ENCODE assay signal across 15 cellular contexts in the genomic region with DNA sequence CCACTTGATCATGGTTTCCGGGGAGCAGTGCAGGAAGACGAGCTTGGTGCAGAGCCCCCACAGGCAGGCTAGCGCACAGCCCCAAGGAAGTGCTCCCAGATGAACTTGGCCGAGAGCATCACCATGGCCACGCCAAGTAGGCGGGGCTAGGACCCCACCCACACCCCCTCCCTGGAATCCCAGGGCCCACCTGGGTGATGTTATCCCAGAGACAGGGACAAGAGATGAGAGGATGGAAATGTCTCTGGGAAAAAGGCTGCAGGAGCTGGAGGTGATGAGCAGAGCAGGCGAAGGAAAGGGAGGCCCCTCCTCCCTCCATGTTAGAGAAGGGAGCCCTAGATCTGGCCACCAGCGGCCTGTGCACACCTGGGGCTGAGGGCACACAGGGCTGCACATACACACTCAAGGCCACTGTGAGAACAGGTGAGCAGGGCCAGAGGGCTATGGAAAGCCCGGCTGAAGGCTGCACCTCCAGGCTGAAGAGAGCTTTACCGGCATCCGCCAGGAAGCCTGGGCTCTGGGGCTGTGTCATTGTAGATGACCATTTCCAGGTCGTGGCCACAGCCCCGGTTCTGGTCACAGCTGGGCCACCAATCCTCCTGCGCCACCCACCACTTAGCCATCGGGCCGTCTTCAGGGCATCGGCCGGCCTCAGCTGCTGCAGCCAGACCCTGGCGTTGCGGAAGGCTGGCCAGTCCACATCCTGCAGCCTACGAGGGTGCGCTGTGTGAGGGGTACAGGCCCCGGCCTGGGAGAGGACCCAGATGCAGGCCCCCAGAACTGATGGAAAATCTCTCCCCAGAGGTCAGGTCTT. TPM values are rescaled to one million over a fixed set of nuclear protein-coding genes. Genes with fewer than 3 reads are reported as not detected.
DNase-seq lines count a peak whose midpoint lies in the region; ATAC-seq and TF ChIP-seq lines count a peak whose summit lies in the region.
"Had no signal": no experiment of that assay in that cellular context is flagged by ENCODE, and none has a peak within 500 bp of the region (broad histone marks: within the 10 kb centered on the region; RNA-seq: fewer than 3 reads in every experiment).

No MANE protein-coding gene starts in this region.

- no peaks in the 10 kb centered on the region for H3K9me3 Mint-ChIP-seq in activated T-cell treated with anti-CD3 and anti-CD28 coated beads, Interleukin-2, amount 50 U/mL, for 24 hours
- no peaks in the 10 kb centered on the region for H3K9me3 Mint-ChIP-seq in WTC11
- H3K9me3 Mint-ChIP-seq in CD4-positive, alpha-beta memory T cell: no peaks in the 10 kb centered on the region
- H3K9me3 Mint-ChIP-seq: activated T-helper 17 cell treated with anti-CD3 and anti-CD28 coated beads, Interleukin-2, amount 50 U/mL, for 72 hours had no signal

- H3K9me3 ChIP-seq in psoas muscle: no peaks in the 10 kb centered on the region
- H3K9me3 ChIP-seq in gastroesophageal sphincter: no peaks in the 10 kb centered on the region
- no peaks in the 10 kb centered on the region for H3K9me3 ChIP-seq in CD4-positive, alpha-beta memory T cell (ENCODE audit: control insufficient read depth in 1 of 2, low read length in 2 of 2)

- ATAC-seq in WTC11 (peak; percentile 19), psoas muscle (peak in 3 of 4 donors; percentile 8 to 32 (median 13)), gastroesophageal sphincter (no peak)
- ATAC-seq: activated T-helper 17 cell treated with anti-CD3 and anti-CD28 coated beads, Interleukin-2, amount 50 U/mL, for 72 hours had no signal

- WGBS in psoas muscle, 3 donors: 69 to 79% (median 72%) methylated on average over 23 of the region's 23 CpGs
- 100% methylated on average over 1 of the region's 23 CpGs; no CpG with 5 or more reads in 1 of the 2 donors for whole genome bisulfite sequencing in gastroesophageal sphincter (ENCODE audit: low coverage in 1 of 2), 2 donors

- H3K36me3 Mint-ChIP-seq in activated T-cell treated with anti-CD3 and anti-CD28 coated beads, Interleukin-2, amount 50 U/mL, for 24 hours (ENCODE audit: low read depth): peaks cover 7% of the 10 kb centered on the region
- H3K36me3 Mint-ChIP-seq in WTC11: no peaks in the 10 kb centered on the region
- peaks cover 0 to 3% of the 10 kb centered on the region in 2 donors for H3K36me3 Mint-ChIP-seq in CD4-positive, alpha-beta memory T cell

- H3K27me3 ChIP-seq in psoas muscle (ENCODE audit: insufficient read depth in 3 of 3, low read length in 2 of 3) (peaks cover 0 to 22% (median 0%) of the 10 kb centered on the region in 3 donors), gastroesophageal sphincter (peaks cover 31% of the 10 kb centered on the region)
- no peaks in the 10 kb centered on the region for H3K27me3 ChIP-seq in CD4-positive, alpha-beta memory T cell (ENCODE audit: insufficient read depth, low read length)

- H3K4me3 Mint-ChIP-seq in activated T-cell treated with anti-CD3 and anti-CD28 coated beads, Interleukin-2, amount 50 U/mL, for 24 hours: no peak overlapping the region
- H3K4me3 Mint-ChIP-seq in WTC11: no peak overlapping the region
- no peak overlapping the region for H3K4me3 Mint-ChIP-seq in CD4-positive, alpha-beta memory T cell
- H3K4me3 Mint-ChIP-seq: activated T-helper 17 cell treated with anti-CD3 and anti-CD28 coated beads, Interleukin-2, amount 50 U/mL, for 72 hours; brain had no signal

- TF ChIP-seq EP300 in gastroesophageal sphincter (IDR thresholded peaks at IDR 0.05): no peak

- H3K4me1 ChIP-seq in psoas muscle (no peaks in the 10 kb centered on the region), gastroesophageal sphincter (no peaks in the 10 kb centered on the region)
- H3K4me1 ChIP-seq in CD4-positive, alpha-beta memory T cell (ENCODE audit: insufficient read depth, low read length): no peaks in the 10 kb centered on the region
- H3K4me1 ChIP-seq: parathyroid adenoma had no signal

- peaks cover 20% of the 10 kb centered on the region for H3K27me3 Mint-ChIP-seq in activated T-cell treated with anti-CD3 and anti-CD28 coated beads, Interleukin-2, amount 50 U/mL, for 24 hours
- no peaks in the 10 kb centered on the region for H3K27me3 Mint-ChIP-seq in WTC11 (ENCODE audit: low read depth)
- H3K27me3 Mint-ChIP-seq in CD4-positive, alpha-beta memory T cell: peaks cover 15% of the 10 kb centered on the region in 2 donors

- CTCF ChIA-PET in WTC11 (lab: Charles Lee): interaction anchor here (1.2 kb wide), 1 partner anchor 66 kb away, joined by 5 read pairs; a partner anchor contains a TSS
- CTCF ChIA-PET in CD4-positive, alpha-beta memory T cell (lab: Charles Lee; ENCODE audit: partially characterized antibody): no interaction called here

- TF ChIP-seq CTCF in WTC11 (IDR thresholded peaks at IDR 0.05) (no peak), psoas muscle (IDR thresholded peaks at IDR 0.05) (no peak), gastroesophageal sphincter (IDR thresholded peaks at IDR 0.05) (no peak)

- H3K4me3 ChIP-seq in psoas muscle (no peak overlapping the region), gastroesophageal sphincter (no peak overlapping the region)
- H3K4me3 ChIP-seq in CD4-positive, alpha-beta memory T cell (ENCODE audit: low read length in 2 of 2): no peak overlapping the region

- H3K27ac ChIP-seq in psoas muscle (no peak overlapping the region), gastroesophageal sphincter (no peak overlapping the region)
- H3K27ac ChIP-seq in CD4-positive, alpha-beta memory T cell (ENCODE audit: low read depth, low read length): no peak overlapping the region
- H3K27ac ChIP-seq: parathyroid adenoma had no signal

- intact Hi-C loops in psoas muscle (cut with DNase I): no loop called here
- intact Hi-C loops in CD4-positive, alpha-beta memory T cell (cut with micrococcal nuclease): no loop called here

- POLR2A ChIA-PET in WTC11 (lab: Charles Lee): no interaction called here
- POLR2A ChIA-PET in CD4-positive, alpha-beta memory T cell (lab: Charles Lee; ENCODE audit: partially characterized antibody): interaction anchor here (1.1 kb wide), 1 partner anchor 67 kb away, joined by 3 read pairs; a partner anchor contains a TSS

- DNase-seq in activated T-cell treated with anti-CD3 and anti-CD28 coated beads, Interleukin-2, amount 50 U/mL, for 24 hours: peak; percentile 26
- no peak for DNase-seq in activated T-cell treated with anti-CD3 and anti-CD28 coated beads, Interleukin-2, amount 50 U/mL, for 1 hour
- DNase-seq in WTC11 (ENCODE audit: low spot score) (peak; percentile 10), hepatic stellate cell (ENCODE audit: low spot score) (peak; percentile 1), psoas muscle (peak; percentile 7 to 46), DMS114 treated with DMSO at 0.1 percent for 48 hours (lab: John Stamatoyannopoulos, UW; ENCODE audit: unreplicated experiment) (no peak)
- DNase-seq in CD4-positive, alpha-beta memory T cell: no peak
- DNase-seq: HCEC 1CT; NCI-H510A; SHP77; stimulated activated CD4-positive, alpha-beta T cell treated with anti-CD3 and anti-CD28 coated beads, Interleukin-1b, Interleukin-23, amount 100 ng/mL, for 48 hours had no signal

- no peak overlapping the region for H3K27ac Mint-ChIP-seq in activated T-cell treated with anti-CD3 and anti-CD28 coated beads, Interleukin-2, amount 50 U/mL, for 24 hours
- H3K27ac Mint-ChIP-seq in WTC11: no peak overlapping the region; the same call in 1 of the 2 replicates
- no peak overlapping the region for H3K27ac Mint-ChIP-seq in CD4-positive, alpha-beta memory T cell
- H3K27ac Mint-ChIP-seq: activated T-helper 17 cell treated with anti-CD3 and anti-CD28 coated beads, Interleukin-2, amount 50 U/mL, for 72 hours had no signal

- H3K36me3 ChIP-seq in psoas muscle (ENCODE audit: insufficient read depth in 1 of 2, low read depth in 1 of 2): peaks cover 0 to 29% of the 10 kb centered on the region in 2 donors
- peaks cover 0 to 37% of the 10 kb centered on the region in 2 donors for H3K36me3 ChIP-seq in gastroesophageal sphincter
- no peaks in the 10 kb centered on the region for H3K36me3 ChIP-seq in CD4-positive, alpha-beta memory T cell (ENCODE audit: insufficient read depth, low read length)

- H3K4me1 Mint-ChIP-seq in activated T-cell treated with anti-CD3 and anti-CD28 coated beads, Interleukin-2, amount 50 U/mL, for 24 hours (ENCODE audit: low read depth): no peaks in the 10 kb centered on the region
- peaks cover 9% of the 10 kb centered on the region; the same call in 1 of the 2 replicates for H3K4me1 Mint-ChIP-seq in WTC11
- no peaks in the 10 kb centered on the region for H3K4me1 Mint-ChIP-seq in CD4-positive, alpha-beta memory T cell
- H3K4me1 Mint-ChIP-seq: activated T-helper 17 cell treated with anti-CD3 and anti-CD28 coated beads, Interleukin-2, amount 50 U/mL, for 72 hours had no signal

- TF ChIP-seq POLR2A in gastroesophageal sphincter (IDR thresholded peaks at IDR 0.05): no peak

TF ChIP-seq in WTC11, 78 proteins besides CTCF, POLR2A, EP300 and RAD21 (continues in another document):
- TF ChIP-seq ZNF232 (CRISPR knock-in tag; IDR thresholded peaks at IDR 0.05): no peak
- no peak for TF ChIP-seq ZNF317 (CRISPR knock-in tag; IDR thresholded peaks at IDR 0.05; ENCODE audit: borderline replicate concordance, low read depth)
- TF ChIP-seq, protein P1, sequence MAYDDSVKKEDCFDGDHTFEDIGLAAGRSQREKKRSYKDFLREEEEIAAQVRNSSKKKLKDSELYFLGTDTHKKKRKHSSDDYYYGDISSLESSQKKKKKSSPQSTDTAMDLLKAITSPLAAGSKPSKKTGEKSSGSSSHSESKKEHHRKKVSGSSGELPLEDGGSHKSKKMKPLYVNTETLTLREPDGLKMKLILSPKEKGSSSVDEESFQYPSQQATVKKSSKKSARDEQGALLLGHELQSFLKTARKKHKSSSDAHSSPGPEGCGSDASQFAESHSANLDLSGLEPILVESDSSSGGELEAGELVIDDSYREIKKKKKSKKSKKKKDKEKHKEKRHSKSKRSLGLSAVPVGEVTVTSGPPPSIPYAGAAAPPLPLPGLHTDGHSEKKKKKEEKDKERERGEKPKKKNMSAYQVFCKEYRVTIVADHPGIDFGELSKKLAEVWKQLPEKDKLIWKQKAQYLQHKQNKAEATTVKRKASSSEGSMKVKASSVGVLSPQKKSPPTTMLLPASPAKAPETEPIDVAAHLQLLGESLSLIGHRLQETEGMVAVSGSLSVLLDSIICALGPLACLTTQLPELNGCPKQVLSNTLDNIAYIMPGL (CRISPR knock-in tag; IDR thresholded peaks at IDR 0.05): no peak
- TF ChIP-seq FOXJ3 (CRISPR knock-in tag; IDR thresholded peaks at IDR 0.05; ENCODE audit: borderline replicate concordance): no peak
- no peak for TF ChIP-seq MYBL2 (CRISPR knock-in tag; IDR thresholded peaks at IDR 0.05)

RNA-seq across cellular contexts. Expression of a gene that starts 24.9 kb away (rescaled TPM):
- total RNA-seq in WTC11 (2021): 35.3 to 39.9 TPM (median 35.8 TPM) in 3 replicates
- 10 to 100 TPM; 29.1 to 52.3 (median 36.4) TPM for total RNA-seq in psoas muscle
- 10 to 100 TPM; 18.4 to 41.9 (median 29.1) TPM for polyA plus RNA-seq in psoas muscle
- total RNA-seq in gastroesophageal sphincter: 10 to 100 TPM; 24.3 to 57.3 (median 36.9) TPM
- 10 to 100 TPM; 44.2 to 44.8 TPM for total RNA-seq in CD4-positive, alpha-beta memory T cell
- 10 to 100 TPM in 1 of 2 donors, 1 to 10 TPM in 1; 8.9 to 11.9 TPM for polyA plus RNA-seq in CD4-positive, alpha-beta memory T cell

Comparison
In these comparisons a context has a peak if more than half of its experiments do, and no peak if none do; other contexts are left out.
1. DNase-seq: peak in activated T-cell treated with anti-CD3 and anti-CD28 coated beads, Interleukin-2, amount 50 U/mL, for 24 hours (single experiment), WTC11 (single experiment), hepatic stellate cell (single experiment) and psoas muscle (2 of 2); none in activated T-cell treated with anti-CD3 and anti-CD28 coated beads, Interleukin-2, amount 50 U/mL, for 1 hour (single experiment), DMS114 treated with DMSO at 0.1 percent for 48 hours (single experiment) and CD4-positive, alpha-beta memory T cell (0 of 5).